13 cellular contexts compared by ENCODE assay signal in the genomic region with DNA sequence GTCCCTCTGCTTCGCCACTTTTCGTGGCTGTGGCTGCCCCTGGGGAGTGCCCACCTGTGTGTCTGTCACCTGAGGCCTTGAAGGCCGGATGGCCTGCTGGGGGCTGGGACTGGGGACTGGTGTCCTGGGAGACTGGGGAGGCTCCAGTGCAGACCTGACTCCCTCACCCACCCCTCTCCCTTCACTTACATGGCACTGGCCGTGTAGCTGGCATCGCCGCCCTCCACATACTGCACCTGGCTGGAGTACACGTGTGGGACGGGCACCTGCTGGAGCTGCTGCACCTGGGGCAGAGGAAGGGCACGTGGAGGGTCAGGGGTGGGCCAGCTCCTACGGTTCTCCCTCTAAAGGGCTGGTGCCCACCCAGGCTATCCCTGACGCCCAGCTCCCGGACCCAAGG. TPM values are rescaled to one million over a fixed set of nuclear protein-coding genes. Genes with fewer than 3 reads are reported as not detected.
A peak's percentile ranks its signal among the peaks of the same experiment; 100 is the strongest.
DNase-seq lines count a peak whose midpoint lies in the region; ATAC-seq, FAIRE-seq and TF ChIP-seq lines count a peak whose summit lies in the region.
"Had no signal": no experiment of that assay in that cellular context is flagged by ENCODE, and none has a peak within 500 bp of the region (broad histone marks: within the 10 kb centered on the region; RNA-seq: fewer than 3 reads in every experiment).

No MANE protein-coding gene starts in this region.

- no peak for DNase-seq in CD14-positive monocyte (ENCODE audit: low spot score)
- no peak for DNase-seq in T-helper 17 cell
- DNase-seq in gastrocnemius medialis, result no peak
- no peak for DNase-seq in D721Med (ENCODE audit: insufficient read length, low spot score)
- no peak for DNase-seq in Ammon's horn (ENCODE audit: low spot score)
- DNase-seq: HFFc6; NCI-H187; NK-92 treated with Interleukin-12 subunit alpha and Interleukin-12 subunit beta, amount 100 ng/mL, for 24 hours had no signal

- H3K4me3 Mint-ChIP-seq in CD14-positive monocyte, result peak overlapping the region; percentile 71 to 82
- H3K4me3 Mint-ChIP-seq in T-helper 17 cell, result peak overlapping the region; percentile 75
- H3K4me3 Mint-ChIP-seq: HFFc6 had no signal

- no peak for FAIRE-seq in D721Med (lab: Jason Lieb, UNC)
- FAIRE-seq: endometrium had no signal

- peaks cover 36% of the 10 kb centered on the region for H3K4me1 Mint-ChIP-seq in CD14-positive monocyte
- H3K4me1 Mint-ChIP-seq in T-helper 17 cell, result peaks cover 21% of the 10 kb centered on the region

- no peak for TF ChIP-seq POLR2A in gastrocnemius medialis (IDR thresholded peaks at IDR 0.05)

- no peak for ATAC-seq in T-helper 17 cell
- ATAC-seq in gastrocnemius medialis, result no peak
- ATAC-seq in GM18861 (IDR thresholded peaks at IDR 0.05; ENCODE audit: unreplicated experiment), result no peak
- no peak for ATAC-seq in activated CD4-positive, CD25-positive, alpha-beta regulatory T cell treated with anti-CD3 and anti-CD28 coated beads, Interleukin-2, amount 50 U/mL, for 24 hours

- peaks cover 8% of the 10 kb centered on the region; the same call in 1 of the 2 replicates for H3K4me1 ChIP-seq in iPS-20b (ENCODE audit: insufficient read depth, low read length)
- peaks cover 24 to 29% of the 10 kb centered on the region in 2 donors for H3K4me1 ChIP-seq in gastrocnemius medialis

- H3K9me3 Mint-ChIP-seq in CD14-positive monocyte, result no peaks in the 10 kb centered on the region
- H3K9me3 Mint-ChIP-seq: HFFc6 had no signal

- H3K27ac Mint-ChIP-seq in CD14-positive monocyte (peak overlapping the region; percentile 80 to 91 (median 84)), T-helper 17 cell (peak overlapping the region; percentile 53)
- H3K27ac Mint-ChIP-seq: HFFc6 had no signal

- no peaks in the 10 kb centered on the region for H3K27me3 ChIP-seq in iPS-20b (ENCODE audit: insufficient read depth, low read length)
- no peaks in the 10 kb centered on the region for H3K27me3 ChIP-seq in gastrocnemius medialis

- TF ChIP-seq CTCF in CD14-positive monocyte (IDR thresholded peaks at IDR 0.05) (no peak), gastrocnemius medialis (IDR thresholded peaks at IDR 0.05 in 4 of 5, conservative IDR thresholded peaks at IDR 0.05 in 1 of 5) (no peak), D721Med (IDR thresholded peaks at IDR 0.05; ENCODE audit: insufficient read depth, missing control alignments) (no peak)

- in situ Hi-C loops in gastrocnemius medialis (cut with MboI; ENCODE audit: low sequenced_read_pairs in 4 of 4), result no loop called here

- H3K4me3 ChIP-seq in iPS-20b (ENCODE audit: low read length), result peak overlapping the region; percentile 34; the same call in 1 of the 2 replicates
- H3K4me3 ChIP-seq in gastrocnemius medialis, result no peak overlapping the region

- H3K9me3 ChIP-seq in T-helper 17 cell (ENCODE audit: control insufficient read depth, low read length, poor library complexity, severe bottlenecking), result no peaks in the 10 kb centered on the region
- H3K9me3 ChIP-seq in iPS-20b (ENCODE audit: insufficient read depth, low read depth, low read length), result no peaks in the 10 kb centered on the region
- H3K9me3 ChIP-seq in gastrocnemius medialis, result no peaks in the 10 kb centered on the region

- H3K27ac ChIP-seq in iPS-20b (ENCODE audit: low read length) (peak overlapping the region; percentile 49), gastrocnemius medialis (peak overlapping the region; percentile 38 to 64 (median 54))
- H3K27ac ChIP-seq: KMS-11 had no signal

- peak overlapping the region; percentile 41; the same call in 1 of the 2 replicates for H3K9ac ChIP-seq in iPS-20b (ENCODE audit: low read depth, low read length)
- H3K9ac ChIP-seq: KMS-11 had no signal

- intact Hi-C loops in CD14-positive monocyte (cut with micrococcal nuclease), result no loop called here
- intact Hi-C loops in gastrocnemius medialis (cut with DNase I; ENCODE audit: low total_unique reads), result no loop called here

- H3K36me3 Mint-ChIP-seq in CD14-positive monocyte (peaks cover 44 to 67% of the 10 kb centered on the region in 2 donors), T-helper 17 cell (ENCODE audit: low read depth) (no peaks in the 10 kb centered on the region)

- H3K27me3 Mint-ChIP-seq in CD14-positive monocyte (ENCODE audit: low read depth in 3 of 3), result peaks cover 0 to 1% (median 0%) of the 10 kb centered on the region in 3 donors
- H3K27me3 Mint-ChIP-seq in T-helper 17 cell, result no peaks in the 10 kb centered on the region

- H3K36me3 ChIP-seq in iPS-20b (ENCODE audit: insufficient read depth, low read depth, low read length), result 0 out of 2 replicates have a peak, but pooled peaks cover 3% of the 10 kb centered on the region
- H3K36me3 ChIP-seq in gastrocnemius medialis, result no peaks in the 10 kb centered on the region

RNA-seq across cellular contexts. Expression of gene DCAF15, which starts 25.5 kb away (rescaled TPM):
- 1 to 10 TPM; 2.8 to 3.4 TPM for polyA plus RNA-seq in CD14-positive monocyte
- total RNA-seq in T-helper 17 cell (10 to 100 TPM; 88.2 to 95.8 TPM), gastrocnemius medialis (10 to 100 TPM; 11.2 to 38.8 (median 18.0) TPM)

RNA-seq across cellular contexts. Expression of gene RFX1, which starts 28.3 kb away (rescaled TPM):
- polyA plus RNA-seq in CD14-positive monocyte, result under 1 TPM; 0.89 to 0.95 TPM
- total RNA-seq in T-helper 17 cell (10 to 100 TPM; 23.3 to 24.7 TPM), gastrocnemius medialis (1 to 10 TPM; 2.7 to 7.2 (median 4.4) TPM)

RNA-seq across cellular contexts. Expression of gene PODNL1, which starts 39.6 kb away (rescaled TPM):
- 1 to 10 TPM; 1.3 to 1.4 TPM for polyA plus RNA-seq in CD14-positive monocyte
- total RNA-seq in T-helper 17 cell (under 1 TPM in 1 of 2 donors, not detected in 1; 0.31 TPM), gastrocnemius medialis (under 1 TPM in 2 of 4 donors, not detected in 2; 0.55 to 0.61 TPM)

RNA-seq across cellular contexts. Expression of gene RLN3, which starts 50.1 kb away (rescaled TPM):
- polyA plus RNA-seq in CD14-positive monocyte, result not detected
- total RNA-seq in T-helper 17 cell (not detected), gastrocnemius medialis (not detected)
- total RNA-seq: HFFc6 had no signal

RNA-seq across cellular contexts. Expression of gene IL27RA, which starts 53.8 kb away (rescaled TPM):
- polyA plus RNA-seq in CD14-positive monocyte, result 10 to 100 TPM; 54.9 to 61.5 TPM
- total RNA-seq in T-helper 17 cell (10 to 100 TPM; 39.6 to 51.6 TPM), gastrocnemius medialis (1 to 10 TPM; 1.4 to 3.7 (median 2.0) TPM)
